ENCODE assay signal across 19 cellular contexts in genomic region chr7:158369866-158370265, GRCh38.
A peak's percentile ranks its signal among the peaks of the same experiment; 100 is the strongest.
DNase-seq lines count a peak whose midpoint lies in the region; ATAC-seq, FAIRE-seq and TF ChIP-seq lines count a peak whose summit lies in the region.
"Had no signal": no experiment of that assay in that cellular context is flagged by ENCODE, and none has a peak within 500 bp of the region (broad histone marks: within the 10 kb centered on the region; RNA-seq: fewer than 3 reads in every experiment).

No MANE protein-coding gene starts in this region.

- 0% methylated on average over 16 of the region's 16 CpGs for WGBS in K562 (ENCODE audit: insufficient coverage, low coverage, missing lambda C conversion rate)
- no CpG with 5 or more reads among the region's 16 CpGs for WGBS in neuronal stem cell (ENCODE audit: extremely low coverage in 2 of 2, insufficient read length in 2 of 2, insufficient replicate concordance in 1 of 2), 2 donors
- WGBS in upper lobe of left lung, 2 donors: 86 to 93% methylated on average over 16 of the region's 16 CpGs

- H4K20me1 ChIP-seq in K562 (replicated peaks; ENCODE audit: control insufficient read depth, insufficient read depth, low read length): 0 out of 2 replicates have a peak, but pooled peaks cover 3% of the 10 kb centered on the region

- no peak for ATAC-seq in left cardiac atrium
- no peak for ATAC-seq in Right ventricle myocardium inferior
- ATAC-seq in K562: no peak
- ATAC-seq in upper lobe of left lung (ENCODE audit: low FRiP score in 2 of 2): no peak
- ATAC-seq in HG02678 (IDR thresholded peaks at IDR 0.05; ENCODE audit: unreplicated experiment): no peak

- no peak overlapping the region for H2BK120ac ChIP-seq in neuronal stem cell (ENCODE audit: low read depth, low read length)

- H3K4ac ChIP-seq in neuronal stem cell (ENCODE audit: low read length): no peak overlapping the region

- intact Hi-C loops in left cardiac atrium (cut with DNase I): no loop called here
- intact Hi-C loops in Right ventricle myocardium inferior (cut with DNase I): no loop called here
- intact Hi-C loops in K562 (cut with micrococcal nuclease): no loop called here

- no peak overlapping the region for H2AK5ac ChIP-seq in neuronal stem cell (ENCODE audit: low read depth, low read length)

- BruUV-seq in K562 (replicated peaks; lab: Mats Ljungman, UMichigan): no TSS peak

- in situ Hi-C loops in K562 (cut with MboI): no loop called here

- no peak overlapping the region for H2BK5ac ChIP-seq in neuronal stem cell (ENCODE audit: low read length)

- H3K4me1 ChIP-seq in K562 (replicated peaks in 1 of 2; ENCODE audit: control insufficient read depth in 2 of 2, insufficient read depth in 2 of 2, low read length in 2 of 2): no peaks in the 10 kb centered on the region
- peaks cover 0 to 2% of the 10 kb centered on the region in 2 donors for H3K4me1 ChIP-seq in neuronal stem cell (ENCODE audit: control insufficient read depth in 2 of 2, insufficient read depth in 1 of 2, low read depth in 1 of 2, low read length in 2 of 2)
- H3K4me1 ChIP-seq in upper lobe of left lung: no peaks in the 10 kb centered on the region

- H2AFZ ChIP-seq in K562 (ENCODE audit: low read depth, low read length): no peak overlapping the region
- H2AFZ ChIP-seq in neuronal stem cell (ENCODE audit: low read length): no peak overlapping the region
- H2AFZ ChIP-seq: GM23248 had no signal

- H3K27ac ChIP-seq in K562 (ENCODE audit: extremely low read depth, low read depth, low read length) (no peak overlapping the region), neuronal stem cell (replicated peaks; ENCODE audit: low read length) (no peak overlapping the region), upper lobe of left lung (no peak overlapping the region)
- H3K27ac ChIP-seq: BLaER1 treated with 17β-estradiol and CSF1 and Interleukin-3, amounts not matched to agents 10 nM and 100 nM; GM23248; HL-60 had no signal

- FAIRE-seq in K562 (lab: Jason Lieb, UNC): no peak
- FAIRE-seq: G401.6, GM12891, GM19239, H54 had no signal

- no peaks in the 10 kb centered on the region for H3K79me1 ChIP-seq in neuronal stem cell (ENCODE audit: low read depth, low read length)

- H3K9me3 ChIP-seq in K562 (replicated peaks; ENCODE audit: control insufficient read depth, insufficient read depth, low read depth, low read length): no peaks in the 10 kb centered on the region
- H3K9me3 ChIP-seq in neuronal stem cell (replicated peaks in 1 of 2; ENCODE audit: control insufficient read depth in 2 of 2, insufficient read depth in 1 of 2, low read depth in 1 of 2, low read length in 2 of 2): no peaks in the 10 kb centered on the region
- H3K9me3 ChIP-seq in upper lobe of left lung: no peaks in the 10 kb centered on the region

- H3K79me2 ChIP-seq in K562 (ENCODE audit: control insufficient read depth, insufficient read depth, low read length): no peaks in the 10 kb centered on the region

- CTCF ChIA-PET in K562 (lab: Yijun Ruan, JAX; ENCODE audit: low intra/inter-chr PET ratio): no interaction called here

- no peak overlapping the region for H2BK15ac ChIP-seq in neuronal stem cell (ENCODE audit: low read length)

- H3K4me2 ChIP-seq in K562 (ENCODE audit: insufficient read depth, low read length) (no peak overlapping the region), neuronal stem cell (ENCODE audit: insufficient read depth, low read length, poor library complexity, severe bottlenecking) (no peak overlapping the region)
- H3K4me2 ChIP-seq: BLaER1 treated with 17β-estradiol and CSF1 and Interleukin-3, amounts not matched to agents 10 nM and 100 nM had no signal

- H3K27me3 ChIP-seq in K562 (ENCODE audit: control insufficient read depth in 2 of 2, insufficient read depth in 2 of 2, low read length in 2 of 2) (peaks cover 13 to 31% of the 10 kb centered on the region in 2 experiments; a peak in 3 of 5 replicates), neuronal stem cell (ENCODE audit: control insufficient read depth in 3 of 3, insufficient read depth in 3 of 3, low read depth in 1 of 3, low read length in 3 of 3) (peaks cover 0 to 10% (median 0%) of the 10 kb centered on the region in 3 experiments), upper lobe of left lung (no peaks in the 10 kb centered on the region)
- H3K27me3 ChIP-seq: BLaER1 treated with 17β-estradiol and CSF1 and Interleukin-3, amounts not matched to agents 10 nM and 100 nM had no signal

- H2BK12ac ChIP-seq in neuronal stem cell (ENCODE audit: low read length): no peak overlapping the region

- no peak overlapping the region for H4K8ac ChIP-seq in neuronal stem cell (ENCODE audit: low read depth, low read length)

- H3K23ac ChIP-seq in neuronal stem cell (ENCODE audit: low read depth, low read length, poor library complexity): peak overlapping the region; percentile 43

- TF ChIP-seq CTCF in K562 (IDR thresholded peaks at IDR 0.05 in 2 of 3, conservative IDR thresholded peaks at IDR 0.05 in 1 of 3; ENCODE audit: insufficient read depth in 2 of 3, low read depth in 1 of 3, low read length in 3 of 3) (no peak), upper lobe of left lung (IDR thresholded peaks at IDR 0.05) (no peak)

- DNase-seq in left cardiac atrium (peak; percentile 1), Right ventricle myocardium inferior (ENCODE audit: missing footprints) (no peak), K562 (ENCODE audit: extremely low read depth in 1 of 4, low spot score in 3 of 4) (no peak), neuronal stem cell (ENCODE audit: low spot score) (no peak), NCI-H2171 (lab: John Stamatoyannopoulos, UW) (no peak), upper lobe of left lung (no peak)
- DNase-seq: CD4-positive, CD25-positive, alpha-beta regulatory T cell; CD8-positive, alpha-beta memory T cell; COR-L47; DMS 273 treated with DMSO at 0.1 percent for 48 hours; GM23248; HCEC 1CT had no signal

- no peak for TF ChIP-seq RAD21 in K562 (CRISPR knock-in tag; conservative IDR thresholded peaks at IDR 0.05 in 1 of 2, IDR thresholded peaks at IDR 0.05 in 1 of 2)

- H3K36me3 ChIP-seq in K562 (ENCODE audit: control insufficient read depth, insufficient read depth, low read length): no peaks in the 10 kb centered on the region
- H3K36me3 ChIP-seq in neuronal stem cell (replicated peaks in 1 of 2; ENCODE audit: control insufficient read depth in 2 of 2, insufficient read depth in 2 of 2, low read length in 2 of 2): no peaks in the 10 kb centered on the region
- H3K36me3 ChIP-seq in upper lobe of left lung: no peaks in the 10 kb centered on the region
- H3K36me3 ChIP-seq: BLaER1 treated with 17β-estradiol and CSF1 and Interleukin-3, amounts not matched to agents 10 nM and 100 nM had no signal

- H3K9me1 ChIP-seq in K562 (ENCODE audit: control insufficient read depth, insufficient read depth, low read length): no peaks in the 10 kb centered on the region

- H3K9ac ChIP-seq in K562 (ENCODE audit: insufficient read depth in 1 of 2, low read depth in 2 of 2, low read length in 2 of 2) (no peak overlapping the region), neuronal stem cell (ENCODE audit: low read depth, low read length, poor library complexity) (no peak overlapping the region)
- H3K9ac ChIP-seq: BLaER1 treated with 17β-estradiol and CSF1 and Interleukin-3, amounts not matched to agents 10 nM and 100 nM; GM23248 had no signal

- peak overlapping the region; percentile 44 for H3K18ac ChIP-seq in neuronal stem cell (ENCODE audit: low read length)

- no peak overlapping the region for H3K14ac ChIP-seq in neuronal stem cell (ENCODE audit: low read length)

- H3K4me3 ChIP-seq in K562 (no peak overlapping the region), neuronal stem cell (ENCODE audit: low read length in 2 of 2) (no peak overlapping the region), upper lobe of left lung (no peak overlapping the region)
- H3K4me3 ChIP-seq: BLaER1 treated with 17β-estradiol and CSF1 and Interleukin-3, amounts not matched to agents 10 nM and 100 nM; GM23248 had no signal

- POLR2A ChIA-PET in K562 (lab: Yijun Ruan, JAX): no interaction called here

- TF ChIP-seq POLR2A in K562 (conservative IDR thresholded peaks at IDR 0.05) (no peak), upper lobe of left lung (IDR thresholded peaks at IDR 0.05) (no peak)

- TF ChIP-seq EP300 in K562 (IDR thresholded peaks at IDR 0.05; ENCODE audit: low read length) (no peak), upper lobe of left lung (IDR thresholded peaks at IDR 0.05) (no peak)

- no peak overlapping the region for H4K91ac ChIP-seq in neuronal stem cell (ENCODE audit: low read depth, low read length, poor library complexity)

TF ChIP-seq in K562, 482 proteins besides CTCF, POLR2A, EP300 and RAD21:
- TF ChIP-seq MCM3 (IDR thresholded peaks at IDR 0.05) (0 out of 2 replicates have a peak, but pooled peaks have one; percentile 30), HNRNPH1 (optimal IDR thresholded peaks at IDR 0.05; ENCODE audit: low read depth, low read length) (no peak), ZNF586 (CRISPR knock-in tag; conservative IDR thresholded peaks at IDR 0.05) (no peak)
TF ChIP-seq in K562: peak in this region for 1.
